ENCODE assay signal across 20 cellular contexts in genomic region chr11:1942541-1943260, GRCh38. TPM values are rescaled to one million over a fixed set of nuclear protein-coding genes. Genes with fewer than 3 reads are reported as not detected.
DNase-seq lines count a peak whose midpoint lies in the region; ATAC-seq, FAIRE-seq and TF ChIP-seq lines count a peak whose summit lies in the region.
"Had no signal": no experiment of that assay in that cellular context is flagged by ENCODE, and none has a peak within 500 bp of the region (broad histone marks: within the 10 kb centered on the region; RNA-seq: fewer than 3 reads in every experiment).

No MANE protein-coding gene starts in this region.

- H3K23me2 ChIP-seq in H1 (ENCODE audit: low read depth, low read length), result peaks cover 2% of the 10 kb centered on the region; the same call in 1 of the 2 replicates

- no peak for TF ChIP-seq CTCF in BE2C (IDR thresholded peaks at IDR 0.05; ENCODE audit: low read depth, low read length)
- TF ChIP-seq CTCF in H1 (IDR thresholded peaks at IDR 0.05; ENCODE audit: control extremely low read depth in 1 of 3, insufficient read depth in 1 of 3, low read depth in 1 of 3, low read length in 3 of 3), result no peak
- no peak for TF ChIP-seq CTCF in neural progenitor cell (IDR thresholded peaks at IDR 0.05)

- no peak overlapping the region for H3K27ac ChIP-seq in BLaER1 treated with 17β-estradiol and CSF1 and Interleukin-3, amounts not matched to agents 10 nM and 100 nM
- H3K27ac ChIP-seq in H1 (ENCODE audit: low read depth, low read length) (no peak overlapping the region), neural progenitor cell (no peak overlapping the region)
- H3K27ac ChIP-seq: cardiac muscle cell had no signal

- H2AK5ac ChIP-seq in H1 (ENCODE audit: low read depth, low read length), result no peak overlapping the region

- H3K4me2 ChIP-seq in BLaER1 treated with 17β-estradiol and CSF1 and Interleukin-3, amounts not matched to agents 10 nM and 100 nM, result peak overlapping the region in 6 of 11 experiments; percentile 7 to 34 (median 16); a peak in 6 of 22 replicates
- H3K4me2 ChIP-seq in H1 (ENCODE audit: insufficient read depth in 1 of 2, low read depth in 2 of 2, low read length in 2 of 2) (no peak overlapping the region), neural progenitor cell (no peak overlapping the region)

- no peak overlapping the region for H3K14ac ChIP-seq in H1 (ENCODE audit: insufficient read length)

- no peak overlapping the region for H3K23ac ChIP-seq in H1 (ENCODE audit: insufficient read length)

- peak overlapping the region; percentile 50 for H3K27ac Mint-ChIP-seq in neural progenitor cell
- H3K27ac Mint-ChIP-seq: natural killer cell treated with Interleukin-12 subunit alpha and Interleukin-12 subunit beta and Interleukin-15 and Interleukin-18, amount 100 ng/mL, for 72 hours; WTC11 had no signal

- H3K79me2 ChIP-seq in H1 (ENCODE audit: control insufficient read depth in 1 of 2, insufficient read depth in 2 of 2, low read length in 2 of 2) (no peaks in the 10 kb centered on the region), neural progenitor cell (ENCODE audit: low read depth) (no peaks in the 10 kb centered on the region)

- no peak overlapping the region; the same call in 1 of the 2 replicates for H3K18ac ChIP-seq in H1 (ENCODE audit: extremely low read depth, low read length)

- H3K27me3 ChIP-seq in BE2C (no peaks in the 10 kb centered on the region), H1 (replicated peaks in 1 of 4; ENCODE audit: control insufficient read depth in 3 of 4, extremely low read depth in 1 of 4, insufficient read depth in 3 of 4, low read length in 3 of 4) (no peaks in the 10 kb centered on the region), neural progenitor cell (no peaks in the 10 kb centered on the region)
- no peaks in the 10 kb centered on the region for H3K27me3 ChIP-seq in BLaER1 treated with 17β-estradiol and CSF1 and Interleukin-3, amounts not matched to agents 10 nM and 100 nM
- H3K27me3 ChIP-seq: cardiac muscle cell had no signal

- H4K20me1 ChIP-seq in BLaER1 treated with 17β-estradiol and CSF1 and Interleukin-3, amounts not matched to agents 10 nM and 100 nM, result no peaks in the 10 kb centered on the region
- no peaks in the 10 kb centered on the region for H4K20me1 ChIP-seq in H1 (replicated peaks in 1 of 2; ENCODE audit: control insufficient read depth in 1 of 2, insufficient read depth in 2 of 2, low read length in 2 of 2)
- H4K20me1 ChIP-seq in neural progenitor cell (ENCODE audit: low read depth), result no peaks in the 10 kb centered on the region

- no peaks in the 10 kb centered on the region for H3K36me3 ChIP-seq in BE2C
- no peaks in the 10 kb centered on the region for H3K36me3 ChIP-seq in BLaER1 treated with 17β-estradiol and CSF1 and Interleukin-3, amounts not matched to agents 10 nM and 100 nM
- no peaks in the 10 kb centered on the region for H3K36me3 ChIP-seq in H1 (ENCODE audit: control insufficient read depth in 2 of 4, insufficient read depth in 4 of 4, low read length in 3 of 4)
- no peaks in the 10 kb centered on the region for H3K36me3 ChIP-seq in neural progenitor cell
- H3K36me3 ChIP-seq: cardiac muscle cell, esophagus squamous epithelium had no signal

- peak overlapping the region; percentile 47 for H4K91ac ChIP-seq in H1 (replicated peaks; ENCODE audit: insufficient read length, low read length)

- H3K9me3 ChIP-seq in BE2C (no peaks in the 10 kb centered on the region), H1 (ENCODE audit: insufficient read depth in 2 of 2, low read depth in 1 of 2, low read length in 1 of 2) (no peaks in the 10 kb centered on the region), neural progenitor cell (ENCODE audit: low read depth) (no peaks in the 10 kb centered on the region)
- no peaks in the 10 kb centered on the region for H3K9me3 ChIP-seq in BLaER1 treated with 17β-estradiol and CSF1 and Interleukin-3, amounts not matched to agents 10 nM and 100 nM (replicated peaks in 1 of 11)
- H3K9me3 ChIP-seq: esophagus squamous epithelium had no signal

- H3K4me3 Mint-ChIP-seq in neural progenitor cell, result peak overlapping the region; percentile 21
- H3K4me3 Mint-ChIP-seq: natural killer cell treated with Interleukin-12 subunit alpha and Interleukin-12 subunit beta and Interleukin-15 and Interleukin-18, amount 100 ng/mL, for 72 hours; WTC11 had no signal

- peak overlapping the region; percentile 51; the same call in 1 of the 2 replicates for H2BK20ac ChIP-seq in H1 (ENCODE audit: low read length)

- no peak overlapping the region for H3K4ac ChIP-seq in H1 (replicated peaks; ENCODE audit: insufficient read length, low read depth, low read length)

- no peaks in the 10 kb centered on the region for H3K9me3 Mint-ChIP-seq in neural progenitor cell
- H3K9me3 Mint-ChIP-seq: natural killer cell treated with Interleukin-12 subunit alpha and Interleukin-12 subunit beta and Interleukin-15 and Interleukin-18, amount 100 ng/mL, for 72 hours; WTC11 had no signal

- H4K8ac ChIP-seq in H1 (ENCODE audit: extremely low read depth, insufficient read depth, low read length), result no peak overlapping the region

- H2BK5ac ChIP-seq in H1 (ENCODE audit: low read depth, low read length), result peak overlapping the region; percentile 68; the same call in 1 of the 2 replicates

- H3K27me3 Mint-ChIP-seq in neural progenitor cell (ENCODE audit: insufficient read depth, low read depth), result peaks cover 14% of the 10 kb centered on the region
- H3K27me3 Mint-ChIP-seq: natural killer cell treated with Interleukin-12 subunit alpha and Interleukin-12 subunit beta and Interleukin-15 and Interleukin-18, amount 100 ng/mL, for 72 hours had no signal

- no peak for TF ChIP-seq POLR2A in H1 (IDR thresholded peaks at IDR 0.05; ENCODE audit: control extremely low read depth in 1 of 2, low read depth in 2 of 2, low read length in 2 of 2)

- H3K4me1 ChIP-seq in BE2C (no peaks in the 10 kb centered on the region), H1 (replicated peaks in 1 of 4; ENCODE audit: control insufficient read depth in 3 of 4, insufficient read depth in 4 of 4, low read length in 3 of 4) (peaks cover 0 to 10% (median 0%) of the 10 kb centered on the region in 4 experiments; a peak in 2 of 7 replicates), neural progenitor cell (no peaks in the 10 kb centered on the region)
- H3K4me1 ChIP-seq in BLaER1 treated with 17β-estradiol and CSF1 and Interleukin-3, amounts not matched to agents 10 nM and 100 nM, result peaks cover 0 to 31% (median 24%) of the 10 kb centered on the region in 10 experiments; a peak in 15 of 20 replicates

- no peak for TF ChIP-seq EP300 in H1 (IDR thresholded peaks at IDR 0.05; ENCODE audit: borderline replicate concordance in 1 of 2, low read depth in 2 of 2, low read length in 2 of 2)

- FAIRE-seq in H1 (lab: Jason Lieb, UNC), result no peak
- FAIRE-seq: G401.6, GM12891 had no signal

- TF ChIP-seq RAD21 in H1 (IDR thresholded peaks at IDR 0.05 in 1 of 2, conservative IDR thresholded peaks at IDR 0.05 in 1 of 2; ENCODE audit: low read depth in 2 of 2, low read length in 2 of 2), result no peak

- POLR2A ChIA-PET in H1 (lab: Charles Lee; ENCODE audit: partially characterized antibody), result interaction anchor here (1.0 kb wide), 1 partner anchor 44 kb away, joined by 3 read pairs; no protein-coding TSS in a partner anchor

- H3K56ac ChIP-seq in H1 (replicated peaks; ENCODE audit: insufficient read length, low read depth, low read length), result no peak overlapping the region

- 94% methylated on average over 9 of the region's 10 CpGs; no CpG with 5 or more reads in 1 of the 2 experiments for WGBS in H1 (ENCODE audit: extremely low coverage in 1 of 2, insufficient coverage in 1 of 2, insufficient read length in 1 of 2, insufficient replicate concordance in 2 of 2, low coverage in 1 of 2, low lambda C conversion rate in 2 of 2, missing lambda C conversion rate in 1 of 2), 2 experiments

- no peak overlapping the region for H4K5ac ChIP-seq in H1 (ENCODE audit: insufficient read length, low read depth, low read length)

- H3K4me3 ChIP-seq in BE2C (ENCODE audit: low read depth, low read length) (no peak overlapping the region), H1 (ENCODE audit: extremely low read depth in 1 of 4, insufficient read depth in 2 of 4, low read depth in 3 of 4, low read length in 4 of 4) (no peak overlapping the region), neural progenitor cell (no peak overlapping the region)
- H3K4me3 ChIP-seq in BLaER1 treated with 17β-estradiol and CSF1 and Interleukin-3, amounts not matched to agents 10 nM and 100 nM, result no peak overlapping the region
- H3K4me3 ChIP-seq: cardiac muscle cell had no signal

- H3K4me1 Mint-ChIP-seq in neural progenitor cell, result peaks cover 22% of the 10 kb centered on the region

- ATAC-seq in GM21423 (IDR thresholded peaks at IDR 0.05; ENCODE audit: unreplicated experiment), result no peak
- ATAC-seq in GM18909 (IDR thresholded peaks at IDR 0.05; ENCODE audit: poor library complexity, unreplicated experiment), result no peak
- ATAC-seq: natural killer cell treated with Interleukin-12 subunit alpha and Interleukin-12 subunit beta and Interleukin-15 and Interleukin-18, amount 100 ng/mL, for 72 hours; WTC11 had no signal

- no peak overlapping the region for H2BK120ac ChIP-seq in H1 (replicated peaks; ENCODE audit: low read depth, low read length)

- no peak overlapping the region for H2AFZ ChIP-seq in H1 (ENCODE audit: low read length)
- H2AFZ ChIP-seq in neural progenitor cell (replicated peaks), result no peak overlapping the region

- H2BK15ac ChIP-seq in H1 (ENCODE audit: low read length), result 0 out of 2 replicates have a peak overlapping the region, but pooled peaks have one; percentile 61

- peak overlapping the region; percentile 90; the same call in 1 of the 2 replicates for H2BK12ac ChIP-seq in H1 (ENCODE audit: low read depth, low read length)

- peak; percentile 2 for DNase-seq in BE2C
- DNase-seq in H1 (ENCODE audit: low read depth in 1 of 2, low spot score in 2 of 2), result no peak
- DNase-seq in neural progenitor cell (ENCODE audit: low spot score), result no peak
- DNase-seq in stimulated activated CD4-positive, alpha-beta T cell treated with anti-CD3 and anti-CD28 coated beads, Interleukin-4, amount 100 ng/mL, for 24 hours, result no peak
- DNase-seq: AML-193, esophagus squamous epithelium, MM.1S, NCI-H187, NCI-H446 treated with DMSO at 0.1 percent for 48 hours, SIG-M5, substantia nigra had no signal

- H3K36me3 Mint-ChIP-seq in neural progenitor cell, result no peaks in the 10 kb centered on the region
- H3K36me3 Mint-ChIP-seq: natural killer cell treated with Interleukin-12 subunit alpha and Interleukin-12 subunit beta and Interleukin-15 and Interleukin-18, amount 100 ng/mL, for 72 hours; WTC11 had no signal

- CTCF ChIA-PET in H1 (lab: Charles Lee; ENCODE audit: partially characterized antibody), result interaction anchor here (0.7 to 1.5 kb wide), 5 partner anchors 19 to 213 kb away, joined by 3 to 6 read pairs (median 3); partner anchors contain the start of gene TNNT3

- peaks cover 6% of the 10 kb centered on the region for H3F3A ChIP-seq in neural progenitor cell (ENCODE audit: low read depth)

- H3K79me1 ChIP-seq in H1 (ENCODE audit: low read depth, low read length), result no peaks in the 10 kb centered on the region

- no peak overlapping the region for H3K9ac ChIP-seq in BLaER1 treated with 17β-estradiol and CSF1 and Interleukin-3, amounts not matched to agents 10 nM and 100 nM
- H3K9ac ChIP-seq in H1 (replicated peaks in 1 of 4; ENCODE audit: extremely low read depth in 1 of 4, low read depth in 3 of 4, low read length in 3 of 4) (no peak overlapping the region), neural progenitor cell (no peak overlapping the region)

RNA-seq across cellular contexts. Expression of gene MRPL23, which starts 4.4 kb away (rescaled TPM):
- 155 TPM for polyA plus RNA-seq in BE2C (2012; ENCODE audit: insufficient read depth, insufficient read length, low read depth)
- total RNA-seq in H1 (2021; fragmentation: NEBNext Ultra II Directional; extraction: Animal tissue kit (Norgen Biotek cat#: 25700)), result 86.0 and 86.4 TPM in 2 replicates
- polyA plus RNA-seq in H1 (2011; rRNA removed), result 244 and 281 TPM in 2 replicates
- 212 TPM for polyA plus RNA-seq in H1 (2011; cell fraction: cytosol; rRNA removed)
- 155 TPM for polyA plus RNA-seq in H1 (2011; cell fraction: nucleus; rRNA removed)
- polyA plus RNA-seq in H1 (2012, experiment 1 of 2), result 93.5 to 140 TPM (median 122 TPM) in 4 replicates
- 130 TPM for polyA plus RNA-seq in H1 (2012, experiment 2 of 2)
- polyA plus RNA-seq in H1 (2013, experiment 1 of 2), result 104 TPM
- 109 TPM for polyA plus RNA-seq in H1 (2013, experiment 2 of 2)
- 35.1 and 53.0 TPM in 2 replicates for polyA minus RNA-seq in H1 (2011; rRNA and poly(A)+ RNA removed)
- 58.9 TPM for polyA minus RNA-seq in H1 (2011; cell fraction: cytosol; rRNA and poly(A)+ RNA removed)
- polyA minus RNA-seq in H1 (2011; cell fraction: nucleus; rRNA and poly(A)+ RNA removed), result 60.1 TPM
- total RNA-seq in neural progenitor cell (ENCODE audit: low replicate concordance), result 43.2 and 82.1 TPM in 2 replicates

RNA-seq across cellular contexts. Expression of gene TNNT3, which starts 23.2 kb away (rescaled TPM):
- not detected for polyA plus RNA-seq in BE2C (2012; ENCODE audit: insufficient read depth, insufficient read length, low read depth)
- total RNA-seq in H1 (2021; fragmentation: NEBNext Ultra II Directional; extraction: Animal tissue kit (Norgen Biotek cat#: 25700)), result not detected in 2 replicates
- not detected in 2 replicates for polyA plus RNA-seq in H1 (2011; rRNA removed)
- polyA plus RNA-seq in H1 (2011; cell fraction: cytosol; rRNA removed), result not detected
- not detected for polyA plus RNA-seq in H1 (2011; cell fraction: nucleus; rRNA removed)
- polyA plus RNA-seq in H1 (2012, experiment 1 of 2), result not detected in 4 replicates
- polyA plus RNA-seq in H1 (2012, experiment 2 of 2), result not detected
- polyA plus RNA-seq in H1 (2013, experiment 1 of 2), result 0.14 TPM
- not detected for polyA plus RNA-seq in H1 (2013, experiment 2 of 2)
- polyA minus RNA-seq in H1 (2011; rRNA and poly(A)+ RNA removed), result not detected in 2 replicates
- not detected for polyA minus RNA-seq in H1 (2011; cell fraction: cytosol; rRNA and poly(A)+ RNA removed)
- polyA minus RNA-seq in H1 (2011; cell fraction: nucleus; rRNA and poly(A)+ RNA removed), result not detected
- 0.40 and 0.92 TPM in 2 replicates for total RNA-seq in neural progenitor cell (ENCODE audit: low replicate concordance)
- total RNA-seq: glomerular endothelial cell, WTC11 had no signal

RNA-seq across cellular contexts. Expression of gene PRR33, which starts 51.0 kb away (rescaled TPM):
- not detected for polyA plus RNA-seq in BE2C (2012; ENCODE audit: insufficient read depth, insufficient read length, low read depth)
- not detected in 2 replicates for total RNA-seq in H1 (2021; fragmentation: NEBNext Ultra II Directional; extraction: Animal tissue kit (Norgen Biotek cat#: 25700))
- 0.02 and 0.08 TPM in 2 replicates for polyA plus RNA-seq in H1 (2011; rRNA removed)
- polyA plus RNA-seq in H1 (2011; cell fraction: cytosol; rRNA removed), result 0.03 TPM
- polyA plus RNA-seq in H1 (2011; cell fraction: nucleus; rRNA removed), result 0.04 TPM
- polyA plus RNA-seq in H1 (2012, experiment 1 of 2), result 0.06 TPM in 1 of 4 replicates, not detected in the others
- not detected for polyA plus RNA-seq in H1 (2012, experiment 2 of 2)
- polyA plus RNA-seq in H1 (2013, experiment 1 of 2), result 0.02 TPM
- polyA plus RNA-seq in H1 (2013, experiment 2 of 2), result 0.02 TPM
- polyA minus RNA-seq in H1 (2011; rRNA and poly(A)+ RNA removed), result not detected in 2 replicates
- polyA minus RNA-seq in H1 (2011; cell fraction: cytosol; rRNA and poly(A)+ RNA removed), result not detected
- not detected for polyA minus RNA-seq in H1 (2011; cell fraction: nucleus; rRNA and poly(A)+ RNA removed)
- not detected in 2 replicates for total RNA-seq in neural progenitor cell (ENCODE audit: low replicate concordance)
- total RNA-seq: cardiac muscle cell; esophagus squamous epithelium; glomerular endothelial cell; natural killer cell treated with Interleukin-12 subunit alpha and Interleukin-12 subunit beta and Interleukin-15 and Interleukin-18, amount 100 ng/mL, for 72 hours; WTC11 had no signal
- polyA plus RNA-seq: cardiac muscle cell had no signal

RNA-seq across cellular contexts. Expression of gene H19, which starts 54.9 kb away (rescaled TPM):
- polyA plus RNA-seq in BE2C (2012; ENCODE audit: insufficient read depth, insufficient read length, low read depth), result 76.7 TPM
- total RNA-seq in H1 (2021; fragmentation: NEBNext Ultra II Directional; extraction: Animal tissue kit (Norgen Biotek cat#: 25700)), result 5.2 and 5.6 TPM in 2 replicates
- 10.0 and 16.2 TPM in 2 replicates for polyA plus RNA-seq in H1 (2011; rRNA removed)
- polyA plus RNA-seq in H1 (2011; cell fraction: cytosol; rRNA removed), result 9.5 TPM
- 15.0 TPM for polyA plus RNA-seq in H1 (2011; cell fraction: nucleus; rRNA removed)
- polyA plus RNA-seq in H1 (2012, experiment 1 of 2), result 6.7 to 16.0 TPM (median 10.2 TPM) in 4 replicates
- polyA plus RNA-seq in H1 (2012, experiment 2 of 2), result 15.9 TPM
- 6.3 TPM for polyA plus RNA-seq in H1 (2013, experiment 1 of 2)
- 6.8 TPM for polyA plus RNA-seq in H1 (2013, experiment 2 of 2)
- 1.9 and 2.5 TPM in 2 replicates for polyA minus RNA-seq in H1 (2011; rRNA and poly(A)+ RNA removed)
- 5.4 TPM for polyA minus RNA-seq in H1 (2011; cell fraction: cytosol; rRNA and poly(A)+ RNA removed)
- 2.9 TPM for polyA minus RNA-seq in H1 (2011; cell fraction: nucleus; rRNA and poly(A)+ RNA removed)
- not detected in 2 replicates for total RNA-seq in neural progenitor cell (ENCODE audit: low replicate concordance)
- total RNA-seq: natural killer cell treated with Interleukin-12 subunit alpha and Interleukin-12 subunit beta and Interleukin-15 and Interleukin-18, amount 100 ng/mL, for 72 hours had no signal

Comparison
In these comparisons a context has a peak if more than half of its experiments do, and no peak if none do; other contexts are left out.
1. H3K4me2 ChIP-seq: peak in BLaER1 treated with 17β-estradiol and CSF1 and Interleukin-3, amounts not matched to agents 10 nM and 100 nM (6 of 11); none in H1 (0 of 2) and neural progenitor cell (single experiment).